ENCODE assay signal across 9 cellular contexts in the genomic region with DNA sequence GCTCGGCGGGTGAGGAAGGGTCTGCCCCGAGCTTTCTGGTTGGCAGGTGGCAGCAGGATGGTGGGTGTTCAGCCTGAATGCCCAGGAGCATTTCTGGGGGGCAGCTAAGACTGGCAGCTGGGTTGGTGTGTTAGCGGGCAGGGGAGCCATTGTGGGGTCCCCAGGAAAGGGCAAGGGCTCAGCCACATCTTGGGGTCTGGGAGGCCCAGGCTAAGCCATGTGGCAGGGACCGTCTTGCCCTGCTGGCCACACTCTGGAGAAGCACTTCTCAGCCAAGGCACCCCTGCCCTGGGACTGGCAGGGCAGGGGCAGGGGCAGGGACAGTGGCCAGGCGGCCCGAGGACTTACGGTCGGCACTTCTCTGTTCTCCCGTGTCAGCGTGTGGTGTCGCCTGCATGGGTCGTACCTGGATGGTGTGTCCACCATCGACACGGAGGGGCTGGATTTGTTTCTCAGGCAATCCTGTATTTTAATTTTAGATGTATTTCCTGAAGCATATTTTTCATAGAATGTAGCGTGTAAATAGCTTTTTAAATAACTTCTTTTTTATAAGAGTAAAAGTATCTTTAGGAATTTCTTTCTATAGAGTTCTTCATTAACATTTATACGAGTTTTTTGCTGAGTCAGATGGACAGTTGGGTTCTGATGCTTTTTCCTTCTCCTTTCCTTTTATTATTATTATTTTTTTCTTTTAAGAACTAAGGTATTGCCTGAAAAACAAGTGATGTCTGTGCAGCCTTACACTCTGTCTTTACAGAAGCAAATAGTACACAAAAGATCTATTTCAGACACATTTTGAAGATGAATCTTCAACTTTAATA.
DNase-seq lines count a peak whose midpoint lies in the region; ATAC-seq and TF ChIP-seq lines count a peak whose summit lies in the region.
"Had no signal": no experiment of that assay in that cellular context is flagged by ENCODE, and none has a peak within 500 bp of the region (broad histone marks: within the 10 kb centered on the region; RNA-seq: fewer than 3 reads in every experiment).

No MANE protein-coding gene starts in this region.

- H3T11ph ChIP-seq in H9 (ENCODE audit: low read length): no peak overlapping the region

- intact Hi-C loops in Right ventricle myocardium superior (cut with DNase I): no loop called here

- H2BK15ac ChIP-seq in H9 (ENCODE audit: low read depth, low read length): no peak overlapping the region

- H3K18ac ChIP-seq in H9 (ENCODE audit: insufficient read length, low read depth, low read length): no peak overlapping the region

- H2AK5ac ChIP-seq in H9 (ENCODE audit: insufficient read length, low read length): no peak overlapping the region

- H3K9me3 Mint-ChIP-seq in H9 (no peaks in the 10 kb centered on the region), progenitor cell of endocrine pancreas (ENCODE audit: low read depth) (no peaks in the 10 kb centered on the region), immature natural killer cell (no peaks in the 10 kb centered on the region)

- no peaks in the 10 kb centered on the region for H3K27me3 ChIP-seq in H9 (ENCODE audit: insufficient read depth, low read length)

- H3K4ac ChIP-seq in H9 (ENCODE audit: low read depth, low read length): no peak overlapping the region

- peaks cover under 1% of the 10 kb centered on the region for H3K23me2 ChIP-seq in H9 (ENCODE audit: insufficient read length, low read depth, low read length, poor library complexity, severe bottlenecking)

- H3K9me3 ChIP-seq in H9 (ENCODE audit: control insufficient read depth, low read depth, low read length) (no peaks in the 10 kb centered on the region), T-helper 17 cell (ENCODE audit: control insufficient read depth, low read length, poor library complexity, severe bottlenecking) (no peaks in the 10 kb centered on the region)

- no peak overlapping the region for H3K23ac ChIP-seq in H9 (ENCODE audit: insufficient read length, low read depth, low read length)

- H3K56ac ChIP-seq in H9 (ENCODE audit: insufficient read length, low read depth, low read length): no peak overlapping the region

- no peaks in the 10 kb centered on the region for H3K79me1 ChIP-seq in H9 (ENCODE audit: insufficient read depth, low read depth, low read length, poor library complexity, severe bottlenecking)

- H3K27ac ChIP-seq in H9 (ENCODE audit: insufficient read length, low read depth, low read length): no peak overlapping the region

- WGBS in H9 (ENCODE audit: extremely low coverage, insufficient read length, low lambda C conversion rate): no CpG with 5 or more reads among the region's 17 CpGs

- H2BK20ac ChIP-seq in H9 (ENCODE audit: low read depth, low read length, poor library complexity, severe bottlenecking): no peak overlapping the region

- H3K27ac Mint-ChIP-seq in H9 (no peak overlapping the region; a peak in 1 of 7 replicates), T-helper 17 cell (peak overlapping the region; percentile 27), progenitor cell of endocrine pancreas (peak overlapping the region; percentile 59), immature natural killer cell (peak overlapping the region in 1 of 6 donors; percentile 20)

- H2BK120ac ChIP-seq in H9 (ENCODE audit: low read depth, low read length, poor library complexity, severe bottlenecking): no peak overlapping the region

- ATAC-seq in T-helper 17 cell: no peak
- no peak for ATAC-seq in Right ventricle myocardium superior (ENCODE audit: poor library complexity)
- ATAC-seq in GM21390 (IDR thresholded peaks at IDR 0.05; ENCODE audit: unreplicated experiment): no peak

- no peak overlapping the region for H4K91ac ChIP-seq in H9 (ENCODE audit: insufficient read length, low read depth, low read length)

- no peaks in the 10 kb centered on the region for H4K20me1 ChIP-seq in H9 (ENCODE audit: control insufficient read depth, insufficient read depth, insufficient read length)

- no peaks in the 10 kb centered on the region for H3K79me2 ChIP-seq in H9 (ENCODE audit: insufficient read depth, low read length)

- H2BK5ac ChIP-seq in H9 (ENCODE audit: insufficient read length, low read length): no peak overlapping the region

- no peak overlapping the region for H3K4me2 ChIP-seq in H9 (ENCODE audit: insufficient read depth, insufficient read length, low read length)

- no peak overlapping the region for H2AFZ ChIP-seq in H9 (ENCODE audit: low read length)

- peak; percentile 18 for DNase-seq in H9
- no peak for DNase-seq in T-helper 17 cell
- peak; percentile 30 for DNase-seq in Right ventricle myocardium superior
- DNase-seq in progenitor cell of endocrine pancreas (ENCODE audit: low spot score, unreplicated experiment): no peak
- no peak for DNase-seq in immature natural killer cell
- DNase-seq in NCI-H2196 (lab: John Stamatoyannopoulos, UW; ENCODE audit: unreplicated experiment): no peak
- DNase-seq: KG1, NCI-H187 treated with DMSO at 0.1 percent for 48 hours had no signal

- H4K8ac ChIP-seq in H9 (replicated peaks; ENCODE audit: insufficient read length, low read depth, low read length): no peak overlapping the region

- no peak overlapping the region for H3K4me3 Mint-ChIP-seq in H9
- no peak overlapping the region for H3K4me3 Mint-ChIP-seq in T-helper 17 cell
- H3K4me3 Mint-ChIP-seq in progenitor cell of endocrine pancreas (ENCODE audit: low read depth): no peak overlapping the region
- no peak overlapping the region for H3K4me3 Mint-ChIP-seq in immature natural killer cell

- no peak overlapping the region for H3K14ac ChIP-seq in H9 (ENCODE audit: insufficient read depth, low read length)

- H3K36me3 Mint-ChIP-seq in H9 (ENCODE audit: insufficient read depth in 1 of 3, low read depth in 3 of 3) (peaks cover 0 to 15% (median 13%) of the 10 kb centered on the region in 3 experiments; a peak in 5 of 7 replicates), T-helper 17 cell (ENCODE audit: low read depth) (peaks cover 2% of the 10 kb centered on the region), progenitor cell of endocrine pancreas (ENCODE audit: insufficient read depth) (peaks cover 5% of the 10 kb centered on the region), immature natural killer cell (peaks cover 0 to 4% (median 4%) of the 10 kb centered on the region in 3 donors)

- no peaks in the 10 kb centered on the region for H3K4me1 ChIP-seq in H9 (ENCODE audit: insufficient read depth, low read length)

- H3K9ac ChIP-seq in H9 (ENCODE audit: extremely low read depth, insufficient read length, low read length): no peak overlapping the region

- no peak overlapping the region for H2BK12ac ChIP-seq in H9 (ENCODE audit: insufficient read length, low read depth, low read length)

- H3K27me3 Mint-ChIP-seq in H9 (ENCODE audit: low read depth) (no peaks in the 10 kb centered on the region), T-helper 17 cell (no peaks in the 10 kb centered on the region), progenitor cell of endocrine pancreas (peaks cover 3% of the 10 kb centered on the region), immature natural killer cell (ENCODE audit: low read depth in 3 of 3) (peaks cover 0 to 4% (median 3%) of the 10 kb centered on the region in 3 donors)

- H3K4me1 Mint-ChIP-seq in H9 (peaks cover 4% of the 10 kb centered on the region in 2 experiments; a peak in 3 of 4 replicates), T-helper 17 cell (peaks cover 5% of the 10 kb centered on the region), progenitor cell of endocrine pancreas (ENCODE audit: low read depth) (peaks cover 6% of the 10 kb centered on the region), immature natural killer cell (peaks cover 0 to 3% of the 10 kb centered on the region in 2 donors)

- TF ChIP-seq CTCF in H9 (conservative IDR thresholded peaks at IDR 0.05): no peak
- TF ChIP-seq CTCF in progenitor cell of endocrine pancreas (IDR thresholded peaks at IDR 0.05; ENCODE audit: unreplicated experiment): no peak

- H4K5ac ChIP-seq in H9 (ENCODE audit: insufficient read length, low read depth, low read length): no peak overlapping the region

Comparison
In these comparisons a context has a peak if more than half of its experiments do, and no peak if none do; other contexts are left out.
1. DNase-seq: peak in H9 (single experiment) and Right ventricle myocardium superior (single experiment); none in T-helper 17 cell (0 of 3), progenitor cell of endocrine pancreas (single experiment), immature natural killer cell (0 of 3) and NCI-H2196 (single experiment).
2. H3K27ac Mint-ChIP-seq: peak in T-helper 17 cell (single experiment) and progenitor cell of endocrine pancreas (single experiment); none in H9 (0 of 3).